In the genomic region with DNA sequence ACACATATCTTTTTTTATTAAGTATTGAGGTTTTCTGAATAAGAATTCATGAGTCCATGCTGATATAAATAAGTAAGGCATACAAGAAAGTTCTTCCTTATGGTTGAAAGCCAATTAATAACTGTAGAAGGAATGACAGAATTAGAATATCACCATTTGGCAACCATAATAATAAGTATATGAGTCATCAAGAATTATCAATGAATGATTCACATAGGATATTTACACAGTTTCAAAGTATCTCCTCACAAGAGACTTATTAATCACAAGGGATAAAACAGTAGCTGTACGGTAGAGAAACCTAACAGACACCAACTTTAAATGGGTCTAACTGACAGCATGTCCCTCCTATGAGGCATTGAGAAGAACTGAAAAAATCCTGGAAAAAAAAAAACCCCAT, we compare ENCODE assay signal across 25 cellular contexts.
A peak's percentile ranks its signal among the peaks of the same experiment; 100 is the strongest.
DNase-seq lines count a peak whose midpoint lies in the region; ATAC-seq, FAIRE-seq and TF ChIP-seq lines count a peak whose summit lies in the region.
"Had no signal": no experiment of that assay in that cellular context is flagged by ENCODE, and none has a peak within 500 bp of the region (broad histone marks: within the 10 kb centered on the region; RNA-seq: fewer than 3 reads in every experiment).

No MANE protein-coding gene starts in this region.

- H3K9ac ChIP-seq in GM23248: peak overlapping the region; percentile 93; the same call in 1 of the 2 replicates

- H3F3A ChIP-seq in GM23248 (ENCODE audit: insufficient read depth): peaks cover 35% of the 10 kb centered on the region

- in situ Hi-C loops in GM23248 (cut with MboI): no loop called here

- DNase-seq in A549 (ENCODE audit: low read depth in 1 of 2, low spot score in 1 of 2) (no peak), GM23248 (peak; percentile 63), SW480 (ENCODE audit: low spot score) (peak; percentile 31), fibroblast of the aortic adventitia (ENCODE audit: low read depth) (peak; percentile 50), DMS153 (lab: John Stamatoyannopoulos, UW) (no peak)
- DNase-seq in stimulated activated naive CD8-positive, alpha-beta T cell treated with anti-CD3 and anti-CD28 coated beads, Interleukin-15, Interleukin-2, amounts not matched to agents 100 U/mL and 50 U/mL, for 24 hours: no peak
- DNase-seq: ACHN; activated CD4-positive, alpha-beta T cell treated with anti-CD3 and anti-CD28 coated beads, Interleukin-2, amount 10 ng/mL, durations not matched to agents 24 days and 14 days; activated naive CD8-positive, alpha-beta T cell treated with anti-CD3 and anti-CD28 coated beads, Interleukin-2, amount 50 U/mL, for 24 hours; C1 segment of cervical spinal cord; cortex of kidney; glutamatergic neuron; NCI-H1105 treated with DMSO at 0.1 percent for 48 hours; NCI-H2081; NCI-H510A treated with DMSO at 0.1 percent for 48 hours; nephron progenitor cell; posterior cingulate gyrus; tibial artery had no signal

- H3K27ac ChIP-seq in A549: peak overlapping the region; percentile 88 to 92
- H3K27ac ChIP-seq in GM23248: peak overlapping the region; percentile 100; the same call in 1 of the 2 replicates
- H3K27ac ChIP-seq: tibial artery had no signal

- H3K4me1 ChIP-seq in A549 (peaks cover 71% of the 10 kb centered on the region), GM23248 (ENCODE audit: insufficient read depth) (peaks cover 44% of the 10 kb centered on the region)

- H3K9me3 ChIP-seq in A549 (no peaks in the 10 kb centered on the region), GM23248 (ENCODE audit: low read depth) (no peaks in the 10 kb centered on the region)
- H3K9me3 ChIP-seq: tibial artery had no signal

- TF ChIP-seq RAD21 in A549 (conservative IDR thresholded peaks at IDR 0.05 in 1 of 2, IDR thresholded peaks at IDR 0.05 in 1 of 2): no peak

- no peaks in the 10 kb centered on the region for H3K9me2 ChIP-seq in GM23248 (ENCODE audit: insufficient read depth)

- TF ChIP-seq CTCF in A549 (IDR thresholded peaks at IDR 0.05) (no peak), fibroblast of the aortic adventitia (IDR thresholded peaks at IDR 0.05; ENCODE audit: insufficient read depth, low read length) (no peak)

- FAIRE-seq in A549 (lab: Jason Lieb, UNC): peak; percentile 56
- FAIRE-seq: GM12891, H1, TTC549 had no signal

- H3K36me3 ChIP-seq in GM23248 (ENCODE audit: low read depth): no peaks in the 10 kb centered on the region
- H3K36me3 ChIP-seq: tibial artery had no signal

- H3K79me2 ChIP-seq in GM23248 (ENCODE audit: insufficient read depth): no peaks in the 10 kb centered on the region

- H3K4me3 ChIP-seq in A549 (no peak overlapping the region), GM23248 (peak overlapping the region; percentile 12; the same call in 1 of the 2 replicates), fibroblast of the aortic adventitia (ENCODE audit: low read depth, low read length) (no peak overlapping the region)
- H3K4me3 ChIP-seq: tibial artery had no signal

- H3K4me2 ChIP-seq in A549: peak overlapping the region; percentile 83
- peak overlapping the region; percentile 78 for H3K4me2 ChIP-seq in GM23248 (ENCODE audit: unreplicated experiment)

- no peak for TF ChIP-seq EP300 in A549 (IDR thresholded peaks at IDR 0.05)

- H3K27me3 ChIP-seq in GM23248 (replicated peaks; ENCODE audit: insufficient read depth): no peaks in the 10 kb centered on the region
- H3K27me3 ChIP-seq: tibial artery had no signal

- CTCF ChIA-PET in A549 (lab: Yijun Ruan, JAX): no interaction called here

- POLR2A ChIA-PET in A549 (lab: Yijun Ruan, JAX): no interaction called here

- no peaks in the 10 kb centered on the region for H4K20me1 ChIP-seq in GM23248 (ENCODE audit: insufficient read depth)

- WGBS in A549 (ENCODE audit: missing lambda C conversion rate): 3% methylated on average over 1 of the region's 1 CpG
- WGBS in GM23248 (ENCODE audit: low coverage in 1 of 2, low lambda C conversion rate in 2 of 2, missing lambda C conversion rate in 2 of 2), 2 experiments: 0 to 6% methylated on average over 1 of the region's 1 CpG

- H2AFZ ChIP-seq in GM23248: no peak overlapping the region

- ATAC-seq in A549 (no peak), HG03460 (IDR thresholded peaks at IDR 0.05; ENCODE audit: unreplicated experiment) (no peak), HG02623 (IDR thresholded peaks at IDR 0.05; ENCODE audit: unreplicated experiment) (no peak)
- no peak for ATAC-seq in stimulated activated naive CD8-positive, alpha-beta T cell treated with anti-CD3 and anti-CD28 coated beads, Interleukin-15, Interleukin-2, amounts not matched to agents 100 U/mL and 50 U/mL, for 24 hours
- ATAC-seq: activated naive CD8-positive, alpha-beta T cell treated with anti-CD3 and anti-CD28 coated beads, Interleukin-2, amount 50 U/mL, for 24 hours; activated T-helper 17 cell treated with anti-CD3 and anti-CD28 coated beads, Interleukin-2, amount 50 U/mL, for 72 hours; Right ventricle myocardium inferior had no signal

- TF ChIP-seq POLR2A in A549 (IDR thresholded peaks at IDR 0.05; ENCODE audit: low read length): no peak

TF ChIP-seq in A549, 52 proteins besides CTCF, POLR2A, EP300 and RAD21:
- TF ChIP-seq FOSL2 (IDR thresholded peaks at IDR 0.05) (peak; percentile 59; the same call in 1 of the 2 replicates), FOSL2 (CRISPR knock-in tag; IDR thresholded peaks at IDR 0.05) (peak; percentile 95), JUNB (IDR thresholded peaks at IDR 0.05) (peak; percentile 51; the same call in 1 of the 2 replicates), CEBPB (IDR thresholded peaks at IDR 0.05) (0 out of 4 replicates have a peak, but pooled peaks of 1 of the 2 experiments have one; percentile 32), CBX2 (IDR thresholded peaks at IDR 0.05; ENCODE audit: borderline replicate concordance, low read depth) (no peak), CHD4 (IDR thresholded peaks at IDR 0.05; ENCODE audit: borderline replicate concordance) (no peak)
- TF ChIP-seq, protein P1, sequence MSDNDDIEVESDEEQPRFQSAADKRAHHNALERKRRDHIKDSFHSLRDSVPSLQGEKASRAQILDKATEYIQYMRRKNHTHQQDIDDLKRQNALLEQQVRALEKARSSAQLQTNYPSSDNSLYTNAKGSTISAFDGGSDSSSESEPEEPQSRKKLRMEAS (IDR thresholded peaks at IDR 0.05): peak; percentile 13; the same call in 1 of the 2 replicates

Comparison
In these comparisons a context has a peak if more than half of its experiments do, and no peak if none do; other contexts are left out.
1. DNase-seq: peak in GM23248 (single experiment), SW480 (single experiment) and fibroblast of the aortic adventitia (single experiment); none in A549 (0 of 2), stimulated activated naive CD8-positive, alpha-beta T cell treated with anti-CD3 and anti-CD28 coated beads, Interleukin-15, Interleukin-2, amounts not matched to agents 100 U/mL and 50 U/mL, for 24 hours (single experiment) and DMS153 (single experiment).